Comparison of ENCODE assay signal across 1 cellular context in the genomic region with DNA sequence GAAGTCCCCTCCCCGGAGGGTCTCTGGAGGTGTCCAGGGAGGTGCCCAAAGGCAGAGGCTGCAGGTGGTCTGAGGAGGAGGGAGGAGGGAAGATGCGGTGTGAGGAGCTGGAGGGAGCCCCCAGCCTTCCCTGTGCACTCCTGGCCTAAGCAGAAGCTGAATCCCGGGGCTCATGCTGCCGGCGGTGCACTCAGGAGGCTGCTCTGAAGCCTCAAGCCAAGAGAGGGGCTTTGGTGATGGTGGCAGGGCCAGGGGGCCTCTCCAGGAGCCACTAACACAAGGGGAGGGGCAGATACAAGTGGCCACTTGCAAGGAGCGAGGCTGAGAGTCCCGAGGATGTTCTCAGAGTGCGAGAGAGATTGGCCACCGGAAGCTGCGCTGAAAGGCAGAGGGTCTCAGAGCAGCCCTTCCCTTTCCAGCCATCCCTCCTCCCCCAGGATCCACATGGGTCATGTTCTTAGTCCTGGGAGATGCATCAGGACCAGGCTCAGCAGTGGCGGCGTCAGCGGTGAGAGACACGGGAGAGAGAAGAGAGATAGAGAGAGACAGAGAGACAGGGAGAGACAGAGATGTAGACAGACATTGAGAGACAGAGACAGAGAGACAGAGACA.
TF ChIP-seq lines count a peak whose summit lies in the region.

No MANE protein-coding gene starts in this region.

TF ChIP-seq in K562, 482 proteins besides CTCF, POLR2A, EP300 and RAD21:
- TF ChIP-seq KDM1A (IDR thresholded peaks at IDR 0.05) (no peak), TCF7 (IDR thresholded peaks at IDR 0.05; ENCODE audit: borderline replicate concordance) (no peak), ZNF224 (CRISPR knock-in tag; IDR thresholded peaks at IDR 0.05) (no peak), KLF13 (tag; IDR thresholded peaks at IDR 0.05; ENCODE audit: borderline replicate concordance, low read depth) (no peak), ELF4 (CRISPR knock-in tag; IDR thresholded peaks at IDR 0.05) (no peak), ZFP30 (CRISPR knock-in tag; IDR thresholded peaks at IDR 0.05; ENCODE audit: borderline replicate concordance) (no peak), GATAD2B (IDR thresholded peaks at IDR 0.05; ENCODE audit: borderline replicate concordance) (no peak), ZNF717 (CRISPR knock-in tag; IDR thresholded peaks at IDR 0.05) (no peak), NCOA6 (IDR thresholded peaks at IDR 0.05) (no peak), FOXJ2 (tag; IDR thresholded peaks at IDR 0.05) (no peak), ZBTB1 (CRISPR knock-in tag; IDR thresholded peaks at IDR 0.05; ENCODE audit: borderline replicate concordance, low read depth) (no peak), KDM5B (IDR thresholded peaks at IDR 0.05; ENCODE audit: insufficient replicate concordance, low read depth, low read length) (no peak), ZNF175 (CRISPR knock-in tag; IDR thresholded peaks at IDR 0.05; ENCODE audit: low read depth) (no peak), ZFPM2 (CRISPR knock-in tag; IDR thresholded peaks at IDR 0.05) (no peak), MYC (IDR thresholded peaks at IDR 0.05; ENCODE audit: low read depth, low read length) (no peak), MYC (CRISPR knock-in tag; IDR thresholded peaks at IDR 0.05; ENCODE audit: borderline replicate concordance, low read depth) (no peak), NFATC3 (IDR thresholded peaks at IDR 0.05) (no peak), DACH1 (IDR thresholded peaks at IDR 0.05; ENCODE audit: partially characterized antibody) (no peak), RFX1 (IDR thresholded peaks at IDR 0.05) (no peak), PHB2 (IDR thresholded peaks at IDR 0.05; ENCODE audit: low read depth) (no peak)
- TF ChIP-seq, protein P1, sequence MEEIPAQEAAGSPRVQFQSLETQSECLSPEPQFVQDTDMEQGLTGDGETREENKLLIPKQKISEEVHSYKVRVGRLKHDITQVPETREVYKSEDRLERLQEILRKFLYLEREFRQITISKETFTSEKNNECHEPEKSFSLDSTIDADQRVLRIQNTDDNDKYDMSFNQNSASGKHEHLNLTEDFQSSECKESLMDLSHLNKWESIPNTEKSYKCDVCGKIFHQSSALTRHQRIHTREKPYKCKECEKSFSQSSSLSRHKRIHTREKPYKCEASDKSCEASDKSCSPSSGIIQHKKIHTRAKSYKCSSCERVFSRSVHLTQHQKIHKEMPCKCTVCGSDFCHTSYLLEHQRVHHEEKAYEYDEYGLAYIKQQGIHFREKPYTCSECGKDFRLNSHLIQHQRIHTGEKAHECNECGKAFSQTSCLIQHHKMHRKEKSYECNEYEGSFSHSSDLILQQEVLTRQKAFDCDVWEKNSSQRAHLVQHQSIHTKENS (CRISPR knock-in tag; IDR thresholded peaks at IDR 0.05), result no peak
